ENCODE assay signal across 12 cellular contexts in the genomic region with DNA sequence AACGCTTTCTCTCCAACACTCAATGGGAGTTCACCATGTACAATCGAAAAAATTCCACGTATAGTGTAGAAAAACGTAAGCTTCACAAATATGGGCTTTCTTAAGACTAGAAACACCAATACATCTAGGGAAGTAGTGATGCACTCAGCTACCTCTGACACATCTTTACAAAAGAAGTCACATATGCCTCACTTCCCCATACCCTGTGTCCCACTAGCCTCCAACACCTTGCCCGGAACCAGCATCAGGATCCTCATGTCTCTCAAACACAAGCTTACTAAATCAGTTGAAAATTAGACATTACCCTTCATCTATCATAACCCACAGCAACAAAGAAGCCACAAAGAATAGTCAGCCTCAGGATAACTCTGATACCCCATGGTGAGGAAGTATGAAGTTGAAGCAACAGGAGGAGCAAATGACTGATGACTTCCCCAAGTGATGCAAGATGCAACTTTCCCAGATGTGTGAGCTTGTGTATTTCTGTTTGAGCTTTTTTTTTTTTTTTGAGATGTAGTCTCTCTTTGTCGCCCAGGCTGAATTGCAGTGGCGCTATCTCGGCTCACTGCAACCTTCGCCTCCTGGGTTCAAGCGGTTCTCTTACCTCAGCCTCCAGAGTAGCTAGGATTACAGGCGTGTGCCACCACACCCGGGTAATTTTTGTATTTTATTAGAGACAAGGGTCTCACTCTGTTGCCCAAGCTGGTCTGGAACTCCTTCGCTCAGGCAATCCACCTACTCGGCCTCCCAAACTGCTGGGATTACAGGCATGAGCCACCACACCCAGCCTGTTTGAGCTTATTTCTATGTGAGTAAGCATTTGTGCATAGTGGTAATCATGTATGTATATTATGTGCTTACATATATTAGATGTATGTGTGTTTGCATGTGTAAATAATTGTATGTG. TPM values are rescaled to one million over a fixed set of nuclear protein-coding genes. Genes with fewer than 3 reads are reported as not detected.
A peak's percentile ranks its signal among the peaks of the same experiment; 100 is the strongest.
DNase-seq lines count a peak whose midpoint lies in the region; ATAC-seq and TF ChIP-seq lines count a peak whose summit lies in the region.
"Had no signal": no experiment of that assay in that cellular context is flagged by ENCODE, and none has a peak within 500 bp of the region (broad histone marks: within the 10 kb centered on the region; RNA-seq: fewer than 3 reads in every experiment).

No MANE protein-coding gene starts in this region.

- no peak overlapping the region for H3K56ac ChIP-seq in H9 (ENCODE audit: insufficient read length, low read depth, low read length)

- H3K9me3 Mint-ChIP-seq in CD14-positive monocyte (no peaks in the 10 kb centered on the region), H9 (no peaks in the 10 kb centered on the region), glutamatergic neuron (ENCODE audit: unreplicated experiment) (no peaks in the 10 kb centered on the region)
- no peaks in the 10 kb centered on the region for H3K9me3 Mint-ChIP-seq in activated T-cell treated with anti-CD3 and anti-CD28 coated beads, Interleukin-2, amount 50 U/mL, for 72 hours
- H3K9me3 Mint-ChIP-seq: immature natural killer cell had no signal

- no peak overlapping the region for H2AK5ac ChIP-seq in H9 (ENCODE audit: insufficient read length, low read length)
- no peak overlapping the region for H2AK5ac ChIP-seq in mesenchymal stem cell (ENCODE audit: low read length, severe bottlenecking)

- H3K18ac ChIP-seq in H9 (ENCODE audit: insufficient read length, low read depth, low read length) (no peak overlapping the region), mesenchymal stem cell (ENCODE audit: low read depth in 1 of 2, low read length in 2 of 2) (no peak overlapping the region)

- H2BK120ac ChIP-seq in H9 (ENCODE audit: low read depth, low read length, poor library complexity, severe bottlenecking) (no peak overlapping the region), mesenchymal stem cell (ENCODE audit: low read depth, low read length) (no peak overlapping the region)

- no peak overlapping the region for H4K91ac ChIP-seq in H9 (ENCODE audit: insufficient read length, low read depth, low read length)
- H4K91ac ChIP-seq in mesenchymal stem cell (ENCODE audit: low read length): no peak overlapping the region

- H2BK12ac ChIP-seq in H9 (ENCODE audit: insufficient read length, low read depth, low read length) (no peak overlapping the region), mesenchymal stem cell (ENCODE audit: low read length in 2 of 2) (no peak overlapping the region)

- H2BK20ac ChIP-seq in H9 (ENCODE audit: low read depth, low read length, poor library complexity, severe bottlenecking): no peak overlapping the region

- no peak overlapping the region for H3K9ac ChIP-seq in H9 (ENCODE audit: extremely low read depth, insufficient read length, low read length)
- no peak overlapping the region for H3K9ac ChIP-seq in mesenchymal stem cell (ENCODE audit: low read length)

- intact Hi-C loops in CD14-positive monocyte (cut with micrococcal nuclease): loop anchor here in 1 of 2 donors (1.0 kb wide), 1 partner anchor 9 kb away; no protein-coding TSS in a partner anchor

- no peak overlapping the region for H4K5ac ChIP-seq in H9 (ENCODE audit: insufficient read length, low read depth, low read length)

- no peaks in the 10 kb centered on the region for H3K27me3 ChIP-seq in H9 (ENCODE audit: insufficient read depth, low read length)
- H3K27me3 ChIP-seq in mesenchymal stem cell (ENCODE audit: control insufficient read depth in 1 of 2, insufficient read depth in 1 of 2, low read length in 2 of 2): no peaks in the 10 kb centered on the region
- H3K27me3 ChIP-seq: ovary had no signal

- no peaks in the 10 kb centered on the region for H3K27me3 Mint-ChIP-seq in CD14-positive monocyte (ENCODE audit: low read depth in 3 of 3)
- H3K27me3 Mint-ChIP-seq in H9 (ENCODE audit: low read depth): no peaks in the 10 kb centered on the region
- H3K27me3 Mint-ChIP-seq in activated T-cell treated with anti-CD3 and anti-CD28 coated beads, Interleukin-2, amount 50 U/mL, for 72 hours (ENCODE audit: low read depth): no peaks in the 10 kb centered on the region
- H3K27me3 Mint-ChIP-seq in glutamatergic neuron (ENCODE audit: unreplicated experiment): no peaks in the 10 kb centered on the region

- H3K14ac ChIP-seq in H9 (ENCODE audit: insufficient read depth, low read length) (no peak overlapping the region), mesenchymal stem cell (ENCODE audit: low read length in 2 of 2) (no peak overlapping the region)

- peaks cover 23% of the 10 kb centered on the region for H3K4me1 Mint-ChIP-seq in CD14-positive monocyte
- no peaks in the 10 kb centered on the region; a peak in 1 of 4 replicates for H3K4me1 Mint-ChIP-seq in H9
- peaks cover 8% of the 10 kb centered on the region for H3K4me1 Mint-ChIP-seq in activated T-cell treated with anti-CD3 and anti-CD28 coated beads, Interleukin-2, amount 50 U/mL, for 72 hours (ENCODE audit: low read depth)
- no peaks in the 10 kb centered on the region for H3K4me1 Mint-ChIP-seq in glutamatergic neuron (ENCODE audit: low read depth, unreplicated experiment)
- H3K4me1 Mint-ChIP-seq: immature natural killer cell had no signal

- no peak overlapping the region for H2BK5ac ChIP-seq in H9 (ENCODE audit: insufficient read length, low read length)
- no peak overlapping the region for H2BK5ac ChIP-seq in mesenchymal stem cell (ENCODE audit: low read depth, low read length, poor library complexity, severe bottlenecking)

- H2AFZ ChIP-seq in H9 (ENCODE audit: low read length): no peak overlapping the region
- no peak overlapping the region for H2AFZ ChIP-seq in mesenchymal stem cell (ENCODE audit: low read depth, low read length)

- DNase-seq in CD14-positive monocyte (ENCODE audit: low spot score) (peak; percentile 84), H9 (peak; percentile 6), mesenchymal stem cell (peak; percentile 89), glutamatergic neuron (no peak), DMS114 treated with DMSO at 0.1 percent for 48 hours (lab: John Stamatoyannopoulos, UW; ENCODE audit: unreplicated experiment) (no peak), HT-29 (ENCODE audit: low spot score) (no peak)
- DNase-seq in activated T-cell treated with anti-CD3 and anti-CD28 coated beads, Interleukin-2, amount 50 U/mL, for 72 hours: no peak
- DNase-seq: DMS79 treated with DMSO at 0.1 percent for 48 hours, immature natural killer cell, NCI-H146, ovary had no signal

- WGBS in H9 (ENCODE audit: extremely low coverage, insufficient read length, low lambda C conversion rate): no CpG with 5 or more reads among the region's 14 CpGs
- 98% methylated on average over 14 of the region's 14 CpGs for WGBS in mesenchymal stem cell

- H3K9me3 ChIP-seq in H9 (ENCODE audit: control insufficient read depth, low read depth, low read length): no peaks in the 10 kb centered on the region
- H3K9me3 ChIP-seq in mesenchymal stem cell (ENCODE audit: control insufficient read depth, low read length): no peaks in the 10 kb centered on the region
- H3K9me3 ChIP-seq: ovary had no signal

- H3K23ac ChIP-seq in H9 (ENCODE audit: insufficient read length, low read depth, low read length) (no peak overlapping the region), mesenchymal stem cell (ENCODE audit: low read length in 2 of 2) (no peak overlapping the region)

- H3K79me1 ChIP-seq in H9 (ENCODE audit: insufficient read depth, low read depth, low read length, poor library complexity, severe bottlenecking) (no peaks in the 10 kb centered on the region), mesenchymal stem cell (replicated peaks; ENCODE audit: low read length, poor library complexity, severe bottlenecking) (peaks cover 1% of the 10 kb centered on the region)

- no peak for TF ChIP-seq CTCF in CD14-positive monocyte (IDR thresholded peaks at IDR 0.05)
- TF ChIP-seq CTCF in H9 (conservative IDR thresholded peaks at IDR 0.05): no peak
- TF ChIP-seq CTCF in glutamatergic neuron (IDR thresholded peaks at IDR 0.05; ENCODE audit: partially characterized antibody, unreplicated experiment): no peak

- H4K8ac ChIP-seq in H9 (replicated peaks; ENCODE audit: insufficient read length, low read depth, low read length): no peak overlapping the region
- H4K8ac ChIP-seq in mesenchymal stem cell (ENCODE audit: low read length): peak overlapping the region; percentile 41

- no peaks in the 10 kb centered on the region for H3K23me2 ChIP-seq in H9 (ENCODE audit: insufficient read length, low read depth, low read length, poor library complexity, severe bottlenecking)

- H3K27ac ChIP-seq in H9 (ENCODE audit: insufficient read length, low read depth, low read length): no peak overlapping the region
- H3K27ac ChIP-seq in mesenchymal stem cell (ENCODE audit: low read length, poor library complexity, severe bottlenecking): no peak overlapping the region
- H3K27ac ChIP-seq: ovary had no signal

- H3K4me2 ChIP-seq in H9 (ENCODE audit: insufficient read depth, insufficient read length, low read length) (no peak overlapping the region), mesenchymal stem cell (ENCODE audit: low read length, poor library complexity, severe bottlenecking) (no peak overlapping the region)

- H3K4me3 Mint-ChIP-seq in CD14-positive monocyte (peak overlapping the region; percentile 45 to 68), H9 (no peak overlapping the region), glutamatergic neuron (ENCODE audit: unreplicated experiment) (no peak overlapping the region)
- peak overlapping the region; percentile 0 to 3 for H3K4me3 Mint-ChIP-seq in activated T-cell treated with anti-CD3 and anti-CD28 coated beads, Interleukin-2, amount 50 U/mL, for 72 hours
- H3K4me3 Mint-ChIP-seq: immature natural killer cell had no signal

- H3K36me3 Mint-ChIP-seq in CD14-positive monocyte (peaks cover 0 to 2% of the 10 kb centered on the region in 2 donors), H9 (ENCODE audit: insufficient read depth in 1 of 3, low read depth in 3 of 3) (no peaks in the 10 kb centered on the region; a peak in 2 of 7 replicates), glutamatergic neuron (ENCODE audit: unreplicated experiment) (no peaks in the 10 kb centered on the region)
- H3K36me3 Mint-ChIP-seq in activated T-cell treated with anti-CD3 and anti-CD28 coated beads, Interleukin-2, amount 50 U/mL, for 72 hours (ENCODE audit: insufficient read depth in 2 of 2): no peaks in the 10 kb centered on the region

- H3K4ac ChIP-seq in H9 (ENCODE audit: low read depth, low read length): no peak overlapping the region
- H3K4ac ChIP-seq in mesenchymal stem cell (ENCODE audit: low read depth in 1 of 2, low read length in 2 of 2): no peak overlapping the region

- no peak overlapping the region for H3K4me3 ChIP-seq in mesenchymal stem cell (ENCODE audit: insufficient read depth in 1 of 2, low read depth in 1 of 2, low read length in 2 of 2)
- H3K4me3 ChIP-seq: ovary had no signal

- peak; percentile 68 to 84 for ATAC-seq in activated T-cell treated with anti-CD3 and anti-CD28 coated beads, Interleukin-2, amount 50 U/mL, for 72 hours (replicated peaks in 1 of 2)
- no peak for ATAC-seq in GM21447 (IDR thresholded peaks at IDR 0.05; ENCODE audit: unreplicated experiment)

- H2BK15ac ChIP-seq in H9 (ENCODE audit: low read depth, low read length) (no peak overlapping the region), mesenchymal stem cell (ENCODE audit: low read depth, poor library complexity, severe bottlenecking) (no peak overlapping the region)

- no peaks in the 10 kb centered on the region for H4K20me1 ChIP-seq in H9 (ENCODE audit: control insufficient read depth, insufficient read depth, insufficient read length)

- no peak overlapping the region for H3T11ph ChIP-seq in H9 (ENCODE audit: low read length)

- H3K4me1 ChIP-seq in H9 (ENCODE audit: insufficient read depth, low read length): no peaks in the 10 kb centered on the region
- H3K4me1 ChIP-seq in mesenchymal stem cell (ENCODE audit: control insufficient read depth, insufficient read depth, low read depth, low read length): peaks cover 3% of the 10 kb centered on the region

- H3K79me2 ChIP-seq in H9 (ENCODE audit: insufficient read depth, low read length): no peaks in the 10 kb centered on the region

- H3K27ac Mint-ChIP-seq in CD14-positive monocyte (peak overlapping the region; percentile 97 to 100 (median 99)), H9 (no peak overlapping the region; a peak in 1 of 7 replicates), glutamatergic neuron (ENCODE audit: unreplicated experiment) (no peak overlapping the region)
- H3K27ac Mint-ChIP-seq in activated T-cell treated with anti-CD3 and anti-CD28 coated beads, Interleukin-2, amount 50 U/mL, for 72 hours: peak overlapping the region; percentile 5
- H3K27ac Mint-ChIP-seq: immature natural killer cell had no signal

- peaks cover 5% of the 10 kb centered on the region in 2 experiments for H3K36me3 ChIP-seq in mesenchymal stem cell (ENCODE audit: control insufficient read depth in 1 of 2, insufficient read depth in 2 of 2, low read depth in 1 of 2, low read length in 2 of 2)
- H3K36me3 ChIP-seq: ovary had no signal

RNA-seq across cellular contexts. Expression of gene DENND5A, which starts 8.5 kb away (rescaled TPM):
- polyA plus RNA-seq in CD14-positive monocyte: 10 to 100 TPM; 24.4 to 37.5 TPM
- total RNA-seq in H9 (2021) (57.6 and 59.6 TPM in 2 replicates), glutamatergic neuron (ENCODE audit: unreplicated experiment) (155 TPM)
- total RNA-seq in activated T-cell treated with anti-CD3 and anti-CD28 coated beads, Interleukin-2, amount 50 U/mL, for 72 hours: 10 to 100 TPM; 54.2 to 62.7 TPM
- polyA plus RNA-seq in mesenchymal stem cell (2013, experiment 1 of 2): 55.3 TPM
- polyA plus RNA-seq in mesenchymal stem cell (2013, experiment 2 of 2): 56.6 TPM
- total RNA-seq in HT-29 (2014; rRNA removed; shearing (Covaris generic)): 6.2 and 8.0 TPM in 2 replicates

RNA-seq across cellular contexts. Expression of gene TMEM41B, which starts 40.7 kb away (rescaled TPM):
- 1 to 10 TPM; 5.5 to 5.9 TPM for polyA plus RNA-seq in CD14-positive monocyte
- total RNA-seq in H9 (2021): 48.5 and 48.7 TPM in 2 replicates
- 10 to 100 TPM; 35.4 to 38.1 TPM for total RNA-seq in activated T-cell treated with anti-CD3 and anti-CD28 coated beads, Interleukin-2, amount 50 U/mL, for 72 hours
- 40.9 TPM for polyA plus RNA-seq in mesenchymal stem cell (2013, experiment 1 of 2)
- polyA plus RNA-seq in mesenchymal stem cell (2013, experiment 2 of 2): 42.9 TPM
- total RNA-seq in glutamatergic neuron (ENCODE audit: unreplicated experiment): 43.6 TPM
- total RNA-seq in HT-29 (2014; rRNA removed; shearing (Covaris generic)): 106 and 108 TPM in 2 replicates

Comparison
In these comparisons a context has a peak if more than half of its experiments do, and no peak if none do; other contexts are left out.
1. DNase-seq: peak in CD14-positive monocyte (single experiment), H9 (single experiment) and mesenchymal stem cell (single experiment); none in activated T-cell treated with anti-CD3 and anti-CD28 coated beads, Interleukin-2, amount 50 U/mL, for 72 hours (0 of 2), glutamatergic neuron (single experiment), DMS114 treated with DMSO at 0.1 percent for 48 hours (single experiment) and HT-29 (single experiment).
2. H3K27ac Mint-ChIP-seq: peak in CD14-positive monocyte (7 of 7) and activated T-cell treated with anti-CD3 and anti-CD28 coated beads, Interleukin-2, amount 50 U/mL, for 72 hours (single experiment); none in H9 (0 of 3) and glutamatergic neuron (single experiment).
3. H3K4me3 Mint-ChIP-seq: peak in CD14-positive monocyte (2 of 2) and activated T-cell treated with anti-CD3 and anti-CD28 coated beads, Interleukin-2, amount 50 U/mL, for 72 hours (2 of 2); none in H9 (0 of 2) and glutamatergic neuron (single experiment).